ENCODE assay signal across 8 cellular contexts in the genomic region with DNA sequence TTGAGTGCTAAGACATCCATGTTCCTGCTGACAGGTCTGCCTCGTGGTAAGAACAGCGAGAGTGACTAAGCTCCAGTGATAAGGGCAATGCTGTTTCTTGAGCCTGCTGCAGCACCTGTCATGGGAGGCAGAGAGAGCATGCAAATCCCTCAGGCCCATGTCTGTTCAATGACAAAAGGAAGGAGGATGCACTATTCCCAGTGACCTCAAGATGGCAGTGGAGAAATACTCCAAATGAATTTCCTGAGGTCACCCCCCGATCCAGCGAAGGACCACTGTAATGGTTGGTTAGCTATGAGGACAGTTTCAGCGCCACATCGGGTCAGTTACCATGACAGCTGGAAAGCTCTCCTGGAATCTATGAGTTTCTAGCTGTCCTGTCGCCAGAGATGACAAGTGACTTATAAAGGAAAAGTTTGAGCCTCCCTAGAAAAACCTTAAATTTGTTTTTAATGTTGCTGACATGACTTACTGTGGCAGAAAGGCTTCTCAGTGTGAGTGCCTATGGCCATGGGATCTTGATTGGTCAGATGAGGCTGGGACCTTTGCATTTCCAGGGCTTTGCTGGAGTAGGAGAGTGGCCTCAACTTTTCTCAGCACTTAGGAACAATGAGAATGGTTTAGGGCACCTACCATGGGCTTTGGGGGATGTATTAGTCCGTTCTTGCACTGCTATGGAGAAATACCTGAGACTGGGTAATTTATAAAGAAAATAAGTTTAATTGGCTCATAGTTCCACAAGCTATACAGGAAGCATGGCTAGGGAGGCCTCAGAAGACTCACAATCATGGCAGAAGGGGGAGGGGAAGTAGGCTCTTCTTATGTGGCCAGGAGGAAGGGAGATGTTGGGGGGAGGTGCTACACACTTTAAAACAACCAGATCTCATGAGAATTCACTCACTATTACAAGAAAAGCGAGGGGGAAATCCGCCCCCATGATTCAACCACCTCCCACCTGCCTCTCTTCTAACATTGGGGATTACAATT.
DNase-seq lines count a peak whose midpoint lies in the region; ATAC-seq and TF ChIP-seq lines count a peak whose summit lies in the region.

No MANE protein-coding gene starts in this region.

- H3K27me3 Mint-ChIP-seq in T-helper 17 cell (peaks cover 22% of the 10 kb centered on the region), mesothelial cell of epicardium (ENCODE audit: low read depth) (peaks cover 36% of the 10 kb centered on the region)
- peaks cover 6 to 20% of the 10 kb centered on the region in 2 donors for H3K27me3 Mint-ChIP-seq in effector memory CD8-positive, alpha-beta T cell

- intact Hi-C loops in uterus (cut with DNase I; ENCODE audit: low total_unique reads), result no loop called here

- no peaks in the 10 kb centered on the region for H3K4me1 ChIP-seq in uterus

- no peaks in the 10 kb centered on the region for H3K27me3 ChIP-seq in uterus

- DNase-seq in SIG-M5 treated with dmso at 0.1 percent for 504 hours (lab: John Stamatoyannopoulos, UW; ENCODE audit: unreplicated experiment) (peak; percentile 43), SIG-M5 (lab: John Stamatoyannopoulos, UW) (no peak), NCI-H146 treated with DMSO at 0.1 percent for 48 hours (lab: John Stamatoyannopoulos, UW; ENCODE audit: unreplicated experiment) (peak; percentile 59), T-helper 17 cell (peak in 1 of 3 donors; percentile 8), mesothelial cell of epicardium (ENCODE audit: low spot score in 2 of 2, unreplicated experiment in 2 of 2) (peak in 1 of 2 experiments; percentile 49), uterus (peak in 1 of 2 donors; percentile 15)
- peak; percentile 6 to 32 (median 26) for DNase-seq in effector memory CD8-positive, alpha-beta T cell

- ATAC-seq in HG02588 (IDR thresholded peaks at IDR 0.05; ENCODE audit: unreplicated experiment) (peak; percentile 58), T-helper 17 cell (peak; percentile 68)
- peak; percentile 67 for ATAC-seq in effector memory CD8-positive, alpha-beta T cell (replicated peaks)

- peaks cover 2% of the 10 kb centered on the region for H3K36me3 Mint-ChIP-seq in T-helper 17 cell (ENCODE audit: low read depth)
- H3K36me3 Mint-ChIP-seq in effector memory CD8-positive, alpha-beta T cell (ENCODE audit: insufficient read depth), result no peaks in the 10 kb centered on the region
- no peaks in the 10 kb centered on the region for H3K36me3 Mint-ChIP-seq in mesothelial cell of epicardium

- H3K4me3 Mint-ChIP-seq in T-helper 17 cell, result no peak overlapping the region
- H3K4me3 Mint-ChIP-seq in effector memory CD8-positive, alpha-beta T cell, result no peak overlapping the region
- no peak overlapping the region for H3K4me3 Mint-ChIP-seq in mesothelial cell of epicardium

- no peak for TF ChIP-seq POLR2A in uterus (IDR thresholded peaks at IDR 0.05)

- H3K9me3 Mint-ChIP-seq in effector memory CD8-positive, alpha-beta T cell, result no peaks in the 10 kb centered on the region
- no peaks in the 10 kb centered on the region for H3K9me3 Mint-ChIP-seq in mesothelial cell of epicardium

- TF ChIP-seq CTCF in mesothelial cell of epicardium (IDR thresholded peaks at IDR 0.05; ENCODE audit: unreplicated experiment), result peak; percentile 59
- TF ChIP-seq CTCF in uterus (IDR thresholded peaks at IDR 0.05), result peak; percentile 30 to 39 (median 39)

- no peaks in the 10 kb centered on the region for H3K36me3 ChIP-seq in uterus

- H3K27ac ChIP-seq in uterus, result no peak overlapping the region

- H3K9me3 ChIP-seq in T-helper 17 cell (ENCODE audit: control insufficient read depth, low read length, poor library complexity, severe bottlenecking) (no peaks in the 10 kb centered on the region), uterus (no peaks in the 10 kb centered on the region)

- no peak overlapping the region for H3K4me3 ChIP-seq in uterus

- no peak overlapping the region for H3K27ac Mint-ChIP-seq in T-helper 17 cell
- no peak overlapping the region for H3K27ac Mint-ChIP-seq in effector memory CD8-positive, alpha-beta T cell
- no peak overlapping the region for H3K27ac Mint-ChIP-seq in mesothelial cell of epicardium

- H3K4me1 Mint-ChIP-seq in T-helper 17 cell (peaks cover 5% of the 10 kb centered on the region), mesothelial cell of epicardium (no peaks in the 10 kb centered on the region)
- peaks cover 0 to 4% of the 10 kb centered on the region in 2 donors for H3K4me1 Mint-ChIP-seq in effector memory CD8-positive, alpha-beta T cell (ENCODE audit: low read depth in 2 of 2)
